20 cellular contexts compared by ENCODE assay signal in genomic region chr9:122336836-122337560, GRCh38. TPM values are rescaled to one million over a fixed set of nuclear protein-coding genes. Genes with fewer than 3 reads are reported as not detected.
DNase-seq lines count a peak whose midpoint lies in the region; ATAC-seq and TF ChIP-seq lines count a peak whose summit lies in the region.
"Had no signal": no experiment of that assay in that cellular context is flagged by ENCODE, and none has a peak within 500 bp of the region (broad histone marks: within the 10 kb centered on the region; RNA-seq: fewer than 3 reads in every experiment).

No MANE protein-coding gene starts in this region.

- H3K4me3 ChIP-seq in HUES64 (ENCODE audit: low read length) (peak overlapping the region; percentile 6; the same call in 1 of the 2 replicates), retinal pigment epithelial cell (ENCODE audit: low read length) (peak overlapping the region; percentile 11), right lobe of liver (no peak overlapping the region), PC-3 (ENCODE audit: low read length) (no peak overlapping the region)
- H3K4me3 ChIP-seq: heart right ventricle, left lung had no signal

- intact Hi-C loops in right lobe of liver (cut with DNase I) (no loop called here), PC-3 (cut with micrococcal nuclease) (no loop called here)

- H3K9ac ChIP-seq in HUES64 (ENCODE audit: low read depth, low read length) (no peak overlapping the region), PC-3 (ENCODE audit: low read length) (no peak overlapping the region)

- POLR2A ChIA-PET in PC-3 (lab: Charles Lee; ENCODE audit: unreplicated experiment), result no interaction called here

- H3K27me3 ChIP-seq in HUES64 (ENCODE audit: insufficient read depth, low read length) (no peaks in the 10 kb centered on the region), right lobe of liver (no peaks in the 10 kb centered on the region), PC-3 (ENCODE audit: low read length) (no peaks in the 10 kb centered on the region)

- no peaks in the 10 kb centered on the region for H3F3A ChIP-seq in PC-3 (ENCODE audit: low read length, unreplicated experiment)

- no peaks in the 10 kb centered on the region for H4K20me1 ChIP-seq in PC-3 (ENCODE audit: low read length)

- CTCF ChIA-PET in PC-3 (lab: Charles Lee), result no interaction called here

- WGBS in HUES64, result 42% methylated on average over 27 of the region's 27 CpGs
- WGBS in right lobe of liver (ENCODE audit: insufficient coverage, low coverage, low lambda C conversion rate, missing lambda C conversion rate), result 13% methylated on average over 4 of the region's 27 CpGs

- peak; percentile 51 for DNase-seq in iPS-NIHi11 (ENCODE audit: low spot score)
- DNase-seq in retinal pigment epithelial cell (ENCODE audit: low read depth), result no peak
- no peak for DNase-seq in right lobe of liver
- DNase-seq in NCI-H1436 (lab: John Stamatoyannopoulos, UW), result no peak
- DNase-seq in PC-3, result no peak
- no peak for DNase-seq in NCI-H146 treated with DMSO at 0.1 percent for 48 hours (lab: John Stamatoyannopoulos, UW; ENCODE audit: unreplicated experiment)
- DNase-seq: EL, GOT3, heart right ventricle, left lung, NCI-H1048, NCI-H1930, OCI-M1, Right ventricle myocardium superior, T-helper 9 cell, trophoblast cell, WERI-Rb-1 had no signal

- H2AFZ ChIP-seq in PC-3 (ENCODE audit: low read length), result no peak overlapping the region

- H3K79me2 ChIP-seq in PC-3 (ENCODE audit: low read length), result no peaks in the 10 kb centered on the region

- TF ChIP-seq POLR2A in right lobe of liver (IDR thresholded peaks at IDR 0.05), result no peak

- no peak for ATAC-seq in right lobe of liver
- ATAC-seq in PC-3, result no peak
- ATAC-seq: activated T-helper 17 cell treated with anti-CD3 and anti-CD28 coated beads, Interleukin-2, amount 50 U/mL, for 72 hours; heart right ventricle; left lung had no signal

- no peaks in the 10 kb centered on the region for H3K9me2 ChIP-seq in PC-3 (replicated peaks; ENCODE audit: low read length)

- no TSS peak for BruUV-seq in PC-3 (replicated peaks; lab: Mats Ljungman, UMichigan)

- no peak for TF ChIP-seq CTCF in retinal pigment epithelial cell (conservative IDR thresholded peaks at IDR 0.05; ENCODE audit: low read depth, low read length)
- no peak for TF ChIP-seq CTCF in right lobe of liver (IDR thresholded peaks at IDR 0.05)
- no peak for TF ChIP-seq CTCF in PC-3 (conservative IDR thresholded peaks at IDR 0.05; ENCODE audit: low read depth, low read length)

- H3K27ac ChIP-seq in HUES64 (ENCODE audit: low read depth, low read length) (no peak overlapping the region), angular gyrus (ENCODE audit: low read depth, low read length) (peak overlapping the region; percentile 37), right lobe of liver (no peak overlapping the region), PC-3 (ENCODE audit: low read length) (no peak overlapping the region)
- H3K27ac ChIP-seq: heart right ventricle, left lung, WERI-Rb-1 had no signal

- H3K36me3 ChIP-seq in HUES64 (ENCODE audit: insufficient read depth, low read length) (no peaks in the 10 kb centered on the region), right lobe of liver (no peaks in the 10 kb centered on the region), PC-3 (ENCODE audit: low read depth, low read length) (no peaks in the 10 kb centered on the region)
- H3K36me3 ChIP-seq: heart right ventricle, left lung, WERI-Rb-1 had no signal

- no peaks in the 10 kb centered on the region for H3K9me3 ChIP-seq in HUES64 (ENCODE audit: insufficient read depth, low read depth, low read length)
- no peaks in the 10 kb centered on the region for H3K9me3 ChIP-seq in right lobe of liver
- no peaks in the 10 kb centered on the region for H3K9me3 ChIP-seq in PC-3 (ENCODE audit: low read length)
- H3K9me3 ChIP-seq: heart right ventricle, left lung had no signal

- no peak overlapping the region for H3K4me2 ChIP-seq in PC-3 (ENCODE audit: low read length)

- H3K4me1 ChIP-seq in HUES64 (ENCODE audit: insufficient read depth, low read length) (peaks cover 30% of the 10 kb centered on the region), right lobe of liver (no peaks in the 10 kb centered on the region), PC-3 (ENCODE audit: insufficient read depth, low read length) (no peaks in the 10 kb centered on the region)

RNA-seq across cellular contexts. Expression of gene PTGS1, which starts 33.8 kb away (rescaled TPM):
- 1.00 TPM for polyA plus RNA-seq in HUES64 (2013, experiment 1 of 2)
- 1.7 TPM for polyA plus RNA-seq in HUES64 (2013, experiment 2 of 2)
- total RNA-seq in right lobe of liver, result 1 to 10 TPM; 1.7 to 3.6 (median 2.4) TPM
- total RNA-seq in PC-3 (2014; rRNA removed), result 0.44 and 0.86 TPM in 2 replicates

Comparison
In these comparisons a context has a peak if more than half of its experiments do, and no peak if none do; other contexts are left out.
1. H3K4me3 ChIP-seq: peak in HUES64 (single experiment) and retinal pigment epithelial cell (single experiment); none in right lobe of liver (0 of 3) and PC-3 (single experiment).